ENCODE assay signal across 13 cellular contexts in the genomic region with DNA sequence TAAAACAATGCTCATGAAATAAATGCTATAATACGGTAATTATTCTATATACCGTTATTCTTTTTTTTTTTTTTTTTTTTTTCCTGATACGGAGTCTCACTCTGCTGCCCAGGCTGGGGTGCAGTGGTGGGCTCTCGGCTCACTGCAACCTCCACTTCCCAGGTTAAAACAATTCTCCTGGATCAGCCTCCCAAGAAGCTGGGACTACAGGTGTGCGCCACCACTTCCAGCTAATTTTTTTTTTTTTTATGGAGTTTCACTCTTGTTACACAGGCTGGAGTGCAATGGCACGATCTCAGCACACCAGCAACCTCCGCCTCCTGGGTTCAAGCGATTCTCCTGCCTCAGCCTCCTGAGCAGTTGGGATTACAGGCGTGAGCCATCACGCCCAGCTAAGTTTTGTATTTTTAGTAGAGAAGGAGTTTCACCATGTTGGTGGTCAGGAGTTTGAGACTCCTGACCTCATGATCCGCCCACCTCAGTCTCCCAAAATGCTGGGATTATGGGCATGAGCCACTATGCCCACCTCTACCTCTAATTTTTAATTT. TPM values are rescaled to one million over a fixed set of nuclear protein-coding genes. Genes with fewer than 3 reads are reported as not detected.
DNase-seq lines count a peak whose midpoint lies in the region; ATAC-seq and TF ChIP-seq lines count a peak whose summit lies in the region.
"Had no signal": no experiment of that assay in that cellular context is flagged by ENCODE, and none has a peak within 500 bp of the region (broad histone marks: within the 10 kb centered on the region; RNA-seq: fewer than 3 reads in every experiment).

No MANE protein-coding gene starts in this region.

- peaks cover 4% of the 10 kb centered on the region; the same call in 1 of the 2 replicates for H3K36me3 ChIP-seq in SU-DHL-6 (ENCODE audit: low read length)
- H3K36me3 ChIP-seq in hepatocyte (replicated peaks; ENCODE audit: insufficient read depth, low read depth): no peaks in the 10 kb centered on the region
- peaks cover 35% of the 10 kb centered on the region for H3K36me3 ChIP-seq in thoracic aorta

- WGBS in hepatocyte (ENCODE audit: low lambda C conversion rate, missing lambda C conversion rate): 87% methylated on average over 11 of the region's 11 CpGs

- H2AFZ ChIP-seq in SU-DHL-6 (ENCODE audit: low read depth, low read length, severe bottlenecking): no peak overlapping the region
- H2AFZ ChIP-seq in hepatocyte: no peak overlapping the region

- H3K27ac ChIP-seq in SU-DHL-6 (ENCODE audit: low read depth, low read length) (peak overlapping the region; percentile 97), hepatocyte (peak overlapping the region; percentile 78), thoracic aorta (peak overlapping the region; percentile 69 to 80)

- no peaks in the 10 kb centered on the region for H3K27me3 ChIP-seq in SU-DHL-6 (ENCODE audit: low read length)
- no peaks in the 10 kb centered on the region for H3K27me3 ChIP-seq in hepatocyte
- H3K27me3 ChIP-seq in thoracic aorta (replicated peaks; ENCODE audit: insufficient read depth): no peaks in the 10 kb centered on the region
- H3K27me3 ChIP-seq: BLaER1 treated with 17β-estradiol and CSF1 and Interleukin-3, amounts not matched to agents 10 nM and 100 nM had no signal

- CTCF ChIA-PET in activated naive CD4-positive, alpha-beta T cell treated with anti-CD3 and anti-CD28 coated beads, Interleukin-2, amount 10 ng/mL, durations not matched to agents 7 days and 5 days (lab: Charles Lee): no interaction called here

- peak overlapping the region; percentile 15 for H3K27ac Mint-ChIP-seq in activated naive CD4-positive, alpha-beta T cell treated with anti-CD3 and anti-CD28 coated beads, Interleukin-2, amount 10 ng/mL, durations not matched to agents 7 days and 5 days
- H3K27ac Mint-ChIP-seq: activated naive CD8-positive, alpha-beta T cell had no signal

- H3K9me3 Mint-ChIP-seq in activated naive CD4-positive, alpha-beta T cell treated with anti-CD3 and anti-CD28 coated beads, Interleukin-2, amount 10 ng/mL, durations not matched to agents 7 days and 5 days: peaks cover 3% of the 10 kb centered on the region

- H3K4me1 Mint-ChIP-seq in activated naive CD4-positive, alpha-beta T cell treated with anti-CD3 and anti-CD28 coated beads, Interleukin-2, amount 10 ng/mL, durations not matched to agents 7 days and 5 days: peaks cover 43% of the 10 kb centered on the region

- H3K27me3 Mint-ChIP-seq in activated naive CD4-positive, alpha-beta T cell treated with anti-CD3 and anti-CD28 coated beads, Interleukin-2, amount 10 ng/mL, durations not matched to agents 7 days and 5 days: no peaks in the 10 kb centered on the region
- H3K27me3 Mint-ChIP-seq: activated naive CD8-positive, alpha-beta T cell; naive thymus-derived CD4-positive, alpha-beta T cell had no signal

- no peak overlapping the region for H3K4me3 Mint-ChIP-seq in activated naive CD4-positive, alpha-beta T cell treated with anti-CD3 and anti-CD28 coated beads, Interleukin-2, amount 10 ng/mL, durations not matched to agents 7 days and 5 days
- H3K4me3 Mint-ChIP-seq: activated naive CD8-positive, alpha-beta T cell had no signal

- H3K4me1 ChIP-seq in hepatocyte (ENCODE audit: insufficient read depth) (peaks cover 22% of the 10 kb centered on the region), thoracic aorta (ENCODE audit: control insufficient read depth in 1 of 2, low read depth in 2 of 2) (peaks cover 29 to 44% of the 10 kb centered on the region in 2 donors)

- H3F3A ChIP-seq in SU-DHL-6 (ENCODE audit: insufficient read depth): peaks cover 70% of the 10 kb centered on the region

- no peak overlapping the region for H3K4me3 ChIP-seq in SU-DHL-6 (ENCODE audit: insufficient read depth, low read length, poor library complexity, severe bottlenecking)
- no peak overlapping the region for H3K4me3 ChIP-seq in hepatocyte
- H3K4me3 ChIP-seq in thoracic aorta: peak overlapping the region; percentile 25
- H3K4me3 ChIP-seq: BLaER1 treated with 17β-estradiol and CSF1 and Interleukin-3, amounts not matched to agents 10 nM and 100 nM had no signal

- H3K4me2 ChIP-seq in SU-DHL-6 (ENCODE audit: low read depth, low read length, poor library complexity, severe bottlenecking): no peak overlapping the region
- H3K4me2 ChIP-seq in hepatocyte: no peak overlapping the region

- ATAC-seq in thoracic aorta (ENCODE audit: insufficient number of reproducible peaks, low FRiP score, low read depth): no peak
- no peak for ATAC-seq in HG03196 (IDR thresholded peaks at IDR 0.05; ENCODE audit: unreplicated experiment)

- H3K79me2 ChIP-seq in SU-DHL-6 (ENCODE audit: insufficient read depth, low read length) (peaks cover 7% of the 10 kb centered on the region), hepatocyte (peaks cover 35% of the 10 kb centered on the region)

- DNase-seq in activated naive CD4-positive, alpha-beta T cell treated with anti-CD3 and anti-CD28 coated beads, Interleukin-2, amount 10 ng/mL, durations not matched to agents 7 days and 5 days: no peak
- DNase-seq in activated naive CD4-positive, alpha-beta T cell treated with anti-CD3 and anti-CD28 coated beads, Interleukin-2, amount 50 U/mL, for 16 hours: no peak
- DNase-seq in hepatocyte (ENCODE audit: low spot score): no peak
- no peak for DNase-seq in thoracic aorta (ENCODE audit: low spot score)
- DNase-seq in LoVo (ENCODE audit: low spot score): no peak
- no peak for DNase-seq in NCI-H1092 treated with DMSO at 0.1 percent for 48 hours (lab: John Stamatoyannopoulos, UW)

- H3K36me3 Mint-ChIP-seq in activated naive CD4-positive, alpha-beta T cell treated with anti-CD3 and anti-CD28 coated beads, Interleukin-2, amount 10 ng/mL, durations not matched to agents 7 days and 5 days: peaks cover 32% of the 10 kb centered on the region

- no peaks in the 10 kb centered on the region for H3K9me2 ChIP-seq in SU-DHL-6 (replicated peaks; ENCODE audit: insufficient read depth, low read length)
- H3K9me2 ChIP-seq in hepatocyte (replicated peaks; ENCODE audit: insufficient read depth): no peaks in the 10 kb centered on the region

- H4K20me1 ChIP-seq in SU-DHL-6 (ENCODE audit: low read depth, low read length) (no peaks in the 10 kb centered on the region), hepatocyte (ENCODE audit: insufficient read depth, poor library complexity, severe bottlenecking) (peaks cover 22% of the 10 kb centered on the region)

- TF ChIP-seq CTCF in SU-DHL-6 (IDR thresholded peaks at IDR 0.05; ENCODE audit: insufficient read depth, low read length, poor library complexity, severe bottlenecking) (no peak), hepatocyte (IDR thresholded peaks at IDR 0.05; ENCODE audit: poor library complexity) (no peak), thoracic aorta (IDR thresholded peaks at IDR 0.05) (no peak)

- H3K9me3 ChIP-seq in SU-DHL-6 (ENCODE audit: insufficient read depth, low read length): peaks cover 10% of the 10 kb centered on the region; the same call in 1 of the 2 replicates
- no peaks in the 10 kb centered on the region for H3K9me3 ChIP-seq in hepatocyte (ENCODE audit: low read depth)
- H3K9me3 ChIP-seq in thoracic aorta: no peaks in the 10 kb centered on the region

- no peak overlapping the region for H3K9ac ChIP-seq in SU-DHL-6 (ENCODE audit: low read length)
- H3K9ac ChIP-seq: BLaER1 treated with 17β-estradiol and CSF1 and Interleukin-3, amounts not matched to agents 10 nM and 100 nM had no signal

RNA-seq across cellular contexts. Expression of a gene that starts 6.9 kb away (rescaled TPM):
- total RNA-seq in hepatocyte (67.1 and 83.1 TPM in 2 replicates), thoracic aorta (100 to 1,000 TPM; 108 to 139 TPM)
- 172 and 218 TPM in 2 replicates for polyA plus RNA-seq in hepatocyte

RNA-seq across cellular contexts. Expression of a gene that starts 10.7 kb away (rescaled TPM):
- 7.3 and 8.3 TPM in 2 replicates for total RNA-seq in hepatocyte
- polyA plus RNA-seq in hepatocyte: 15.1 and 25.8 TPM in 2 replicates
- 10 to 100 TPM; 45.1 to 45.2 TPM for total RNA-seq in thoracic aorta

RNA-seq across cellular contexts. Expression of a gene that starts 19.4 kb away (rescaled TPM):
- total RNA-seq in hepatocyte (not detected in 2 replicates), thoracic aorta (under 1 TPM; 0.27 to 0.78 TPM)
- not detected in 2 replicates for polyA plus RNA-seq in hepatocyte
- total RNA-seq: A673; glomerular endothelial cell; naive thymus-derived CD4-positive, alpha-beta T cell had no signal
- polyA plus RNA-seq: naive thymus-derived CD4-positive, alpha-beta T cell had no signal

RNA-seq across cellular contexts. Expression of a gene that starts 21.0 kb away (rescaled TPM):
- total RNA-seq in hepatocyte (233 and 283 TPM in 2 replicates), thoracic aorta (100 to 1,000 TPM; 415 to 671 TPM)
- polyA plus RNA-seq in hepatocyte: 332 and 339 TPM in 2 replicates

RNA-seq across cellular contexts. Expression of a gene that starts 42.8 kb away (rescaled TPM):
- total RNA-seq in hepatocyte (64.1 and 67.6 TPM in 2 replicates), thoracic aorta (10 to 100 TPM; 10.2 to 16.8 TPM)
- polyA plus RNA-seq in hepatocyte: 91.9 and 107 TPM in 2 replicates
